ENCODE assay signal across 25 cellular contexts in the genomic region with DNA sequence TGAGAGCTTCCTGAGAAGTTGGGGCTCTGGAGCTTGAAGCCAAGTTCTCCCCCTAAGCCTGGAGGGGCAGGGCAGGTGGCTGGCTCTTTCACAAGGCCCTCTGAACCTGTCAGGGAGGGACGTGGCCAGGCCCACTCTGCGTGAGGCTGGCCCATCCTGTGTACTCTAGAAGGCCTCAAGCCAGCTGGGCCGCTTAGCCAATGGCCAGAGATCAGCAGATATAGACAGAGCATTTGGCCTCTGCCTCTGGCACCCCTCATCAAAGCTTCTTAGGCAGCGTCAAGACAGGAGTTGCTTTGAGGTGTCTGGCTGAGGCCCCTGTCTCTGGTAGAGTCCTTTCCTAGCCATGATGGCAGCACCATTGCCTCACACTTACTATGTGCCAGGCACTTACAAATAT.
"Had no signal": no experiment of that assay in that cellular context is flagged by ENCODE, and none has a peak within 500 bp of the region (broad histone marks: within the 10 kb centered on the region; RNA-seq: fewer than 3 reads in every experiment).

No MANE protein-coding gene starts in this region.

- H3K9me3 ChIP-seq: gastrocnemius medialis, ovary, right lobe of liver, stomach, testis, tibial nerve, upper lobe of left lung had no signal

- DNase-seq: effector CD4-positive, alpha-beta T cell; gastrocnemius medialis; kidney; mammary epithelial cell; naive thymus-derived CD8-positive, alpha-beta T cell; nephron progenitor cell; occipital lobe; retina; right lobe of liver; stimulated activated CD4-positive, alpha-beta T cell treated with anti-CD3 and anti-CD28 coated beads, Interleukin-12 subunit alpha, Interleukin-12 subunit beta, amount 100 ng/mL, for 4 hours; stimulated activated CD4-positive, alpha-beta T cell treated with anti-CD3 and anti-CD28 coated beads, Interleukin-2, amount 100 ng/mL, for 24 hours; stimulated activated CD4-positive, alpha-beta T cell treated with anti-CD3 and anti-CD28 coated beads, Interleukin-4, amount 100 ng/mL, for 24 hours; stimulated activated naive CD4-positive, alpha-beta T cell treated with Interleukin-2 at 50 U/mL for 16 hours; stomach; testis; upper lobe of left lung had no signal

- H3K4me1 ChIP-seq: right lobe of liver had no signal

- H3K79me2 ChIP-seq: hepatocyte had no signal

- ATAC-seq: gastrocnemius medialis; left lobe of liver; naive thymus-derived CD8-positive, alpha-beta T cell; right lobe of liver; stimulated activated effector memory CD8-positive, alpha-beta T cell treated with anti-CD3 and anti-CD28 coated beads, Interleukin-12 subunit alpha, Interleukin-12 subunit beta, amount 100 ng/mL, for 72 hours had no signal

- H3K4me3 ChIP-seq: dorsolateral prefrontal cortex, gastrocnemius medialis, hepatocyte, ovary, right lobe of liver, smooth muscle cell, stomach, testis, tibial nerve, upper lobe of left lung had no signal

- H3K36me3 ChIP-seq: gastrocnemius medialis, ovary, right lobe of liver, stomach, tibial nerve, upper lobe of left lung had no signal

- H3K27me3 ChIP-seq: dorsolateral prefrontal cortex, gastrocnemius medialis, hepatocyte, ovary, right lobe of liver, stomach, testis, tibial nerve, upper lobe of left lung had no signal

- H3K27ac ChIP-seq: gastrocnemius medialis, hepatocyte, right lobe of liver, upper lobe of left lung had no signal

- H2AFZ ChIP-seq: hepatocyte had no signal

- FAIRE-seq: colon, kidney, urothelium cell line had no signal

- H3K4me2 ChIP-seq: hepatocyte, smooth muscle cell had no signal
